In the genomic region with DNA sequence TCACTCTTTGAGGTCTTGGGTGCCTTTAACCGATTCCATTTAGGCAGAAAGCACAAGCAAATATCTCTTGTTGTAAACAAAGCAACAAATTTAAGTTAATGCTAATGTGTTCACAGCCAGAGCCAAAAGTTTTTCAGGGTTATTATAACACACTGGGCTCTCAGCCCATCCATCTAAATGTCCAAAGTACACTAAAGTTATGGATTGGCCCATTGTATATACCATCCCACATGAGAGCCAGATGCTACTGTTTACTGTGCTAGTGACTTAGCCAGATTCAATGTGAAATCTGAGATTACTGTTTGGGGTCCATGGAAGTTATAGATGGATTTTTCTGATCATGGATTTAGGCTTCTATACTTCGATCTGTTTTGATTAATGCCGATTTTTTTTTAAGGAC, we compare ENCODE assay signal across 23 cellular contexts.
DNase-seq lines count a peak whose midpoint lies in the region; ATAC-seq, FAIRE-seq and TF ChIP-seq lines count a peak whose summit lies in the region.
"Had no signal": no experiment of that assay in that cellular context is flagged by ENCODE, and none has a peak within 500 bp of the region (broad histone marks: within the 10 kb centered on the region; RNA-seq: fewer than 3 reads in every experiment).

No MANE protein-coding gene starts in this region.

- peak; percentile 74 for DNase-seq in DMS 273 (lab: John Stamatoyannopoulos, UW; ENCODE audit: unreplicated experiment)
- DNase-seq in DMS 273 treated with DMSO at 0.1 percent for 48 hours (lab: John Stamatoyannopoulos, UW): peak; percentile 36
- peak; percentile 23 for DNase-seq in NCI-H1092 treated with DMSO at 0.1 percent for 48 hours (lab: John Stamatoyannopoulos, UW)
- DNase-seq in SK-MEL-5 (ENCODE audit: low read depth, low spot score): peak; percentile 13
- no peak for DNase-seq in kidney
- DNase-seq in ureter (ENCODE audit: low spot score): no peak
- DNase-seq: Caco-2; CD8-positive, alpha-beta T cell; DMS79 treated with DMSO at 0.1 percent for 48 hours; GF-D8; H7; HFFc6; Kasumi-1; NCI-H1105 treated with DMSO at 0.1 percent for 48 hours; NCI-H510A; NCI-H748 treated with DMSO at 0.1 percent for 48 hours; Right ventricle myocardium superior; RPMI8226 had no signal

- H3K36me3 ChIP-seq in kidney (ENCODE audit: control insufficient read depth in 1 of 2, insufficient read depth in 2 of 2, low read length in 2 of 2): no peaks in the 10 kb centered on the region

- in situ Hi-C loops in SK-MEL-5 (cut with HindIII; ENCODE audit: low pct_unique_long_range_greater_than_20kb, low sequenced_read_pairs): no loop called here

- FAIRE-seq in kidney (lab: Jason Lieb, UNC): no peak
- FAIRE-seq: GM12892, HTR-8/SVneo, K562 had no signal

- TF ChIP-seq CTCF in kidney (IDR thresholded peaks at IDR 0.05; ENCODE audit: borderline replicate concordance, extremely low read depth, insufficient read depth): no peak

- ATAC-seq in GM19328 (IDR thresholded peaks at IDR 0.05; ENCODE audit: unreplicated experiment): no peak
- ATAC-seq: CD8-positive, alpha-beta T cell; K562 had no signal

- H3K9me3 ChIP-seq in kidney (ENCODE audit: control insufficient read depth in 1 of 2, low read length in 2 of 2): no peaks in the 10 kb centered on the region
- H3K9me3 ChIP-seq: Caco-2 had no signal

- H3K27ac ChIP-seq in kidney (ENCODE audit: low read depth in 2 of 2, low read length in 2 of 2): no peak overlapping the region
- H3K27ac ChIP-seq: C4-2B had no signal

- H3K4me1 ChIP-seq in kidney (ENCODE audit: control insufficient read depth in 1 of 2, insufficient read depth in 1 of 2, low read depth in 1 of 2, low read length in 2 of 2): no peaks in the 10 kb centered on the region
- H3K4me1 ChIP-seq: Caco-2 had no signal

- H3K4me3 ChIP-seq in kidney (ENCODE audit: low read length in 2 of 2): no peak overlapping the region
- H3K4me3 ChIP-seq: K562 had no signal

- no peak overlapping the region for H3K9ac ChIP-seq in kidney (ENCODE audit: low read length in 2 of 2)

- intact Hi-C loops in kidney (cut with DNase I): no loop called here

Comparison
In these comparisons a context has a peak if more than half of its experiments do, and no peak if none do; other contexts are left out.
1. DNase-seq: peak in DMS 273 (single experiment), DMS 273 treated with DMSO at 0.1 percent for 48 hours (single experiment), NCI-H1092 treated with DMSO at 0.1 percent for 48 hours (single experiment) and SK-MEL-5 (single experiment); none in kidney (single experiment) and ureter (single experiment).